In the genomic region with DNA sequence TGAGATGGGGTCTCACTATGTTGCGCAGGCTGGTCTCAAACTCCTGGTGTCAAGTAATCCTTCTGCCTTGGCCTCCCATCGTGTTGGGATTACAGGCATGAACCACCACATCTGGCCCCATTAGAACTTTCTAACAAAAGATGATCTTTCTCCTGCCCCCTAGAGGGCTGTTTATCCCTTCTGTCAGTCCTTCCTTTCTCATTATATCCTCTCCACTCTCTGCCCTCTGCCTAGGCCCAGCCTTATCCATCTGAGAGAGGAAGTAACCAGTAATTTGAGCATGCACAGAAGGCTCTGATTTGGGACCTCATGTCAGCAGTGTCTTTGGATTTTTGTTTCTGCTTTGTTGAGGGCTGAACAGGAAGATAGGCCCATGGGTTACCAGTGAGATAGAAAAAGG, we compare ENCODE assay signal across 8 cellular contexts. TPM values are rescaled to one million over a fixed set of nuclear protein-coding genes. Genes with fewer than 3 reads are reported as not detected.
DNase-seq lines count a peak whose midpoint lies in the region; TF ChIP-seq lines count a peak whose summit lies in the region.

No MANE protein-coding gene starts in this region.

- peak; percentile 67 for TF ChIP-seq CTCF in HFFc6 (IDR thresholded peaks at IDR 0.05)
- TF ChIP-seq CTCF in vagina (IDR thresholded peaks at IDR 0.05): peak in 1 of 3 experiments; percentile 14

- H3K36me3 Mint-ChIP-seq in HFFc6 (ENCODE audit: low read depth): peaks cover 9% of the 10 kb centered on the region

- H3K4me3 Mint-ChIP-seq in HFFc6: no peak overlapping the region

- H3K36me3 ChIP-seq in vagina: no peaks in the 10 kb centered on the region

- H3K9me3 Mint-ChIP-seq in HFFc6: peaks cover 5% of the 10 kb centered on the region

- no peaks in the 10 kb centered on the region for H3K9me3 ChIP-seq in vagina

- no peak overlapping the region for H3K27ac Mint-ChIP-seq in HFFc6

- DNase-seq in COLO668 (lab: John Stamatoyannopoulos, UW; ENCODE audit: unreplicated experiment) (peak; percentile 4), HFFc6 (peak; percentile 23), SKM-1 (lab: John Stamatoyannopoulos, UW; ENCODE audit: unreplicated experiment) (peak; percentile 79), iris pigment epithelial cell (ENCODE audit: low read depth) (peak; percentile 20), vagina (ENCODE audit: extremely low spot score in 2 of 2) (no peak), HPDE6-E6E7 (ENCODE audit: extremely low spot score) (no peak)
- no peak for DNase-seq in activated naive CD4-positive, alpha-beta T cell treated with anti-CD3 and anti-CD28 coated beads, Interleukin-2, amount 50 U/mL, for 16 hours
- DNase-seq in effector CD4-positive, alpha-beta T cell: no peak

- intact Hi-C loops in vagina (cut with DNase I): no loop called here

- H3K27me3 Mint-ChIP-seq in HFFc6 (ENCODE audit: insufficient read depth): peaks cover 8% of the 10 kb centered on the region

- TF ChIP-seq POLR2A in vagina (IDR thresholded peaks at IDR 0.05): no peak

- no peaks in the 10 kb centered on the region for H3K27me3 ChIP-seq in vagina

- peaks cover 15% of the 10 kb centered on the region for H3K4me1 Mint-ChIP-seq in HFFc6 (ENCODE audit: low read depth)

- H3K27ac ChIP-seq in vagina: no peak overlapping the region

- H3K4me3 ChIP-seq in vagina: no peak overlapping the region

- peaks cover 4% of the 10 kb centered on the region for H3K4me1 ChIP-seq in vagina

RNA-seq across cellular contexts. Expression of a gene that starts 4.4 kb away (rescaled TPM):
- 10 to 100 TPM; 24.8 to 31.4 (median 28.5) TPM for total RNA-seq in HFFc6 (2021; fragmentation: NEBNext Ultra II Directional; extraction: Animal tissue kit (Norgen Biotek cat#: 25700))
- total RNA-seq in vagina: 31.4 TPM

RNA-seq across cellular contexts. Expression of a gene that starts 58.7 kb away (rescaled TPM):
- total RNA-seq in HFFc6 (2021; fragmentation: NEBNext Ultra II Directional; extraction: Animal tissue kit (Norgen Biotek cat#: 25700)): 100 to 1,000 TPM; 354 to 460 (median 397) TPM
- 113 TPM for total RNA-seq in vagina

Comparison
In these comparisons a context has a peak if more than half of its experiments do, and no peak if none do; other contexts are left out.
1. DNase-seq: peak in COLO668 (single experiment), HFFc6 (single experiment), SKM-1 (single experiment) and iris pigment epithelial cell (single experiment); none in vagina (0 of 2), HPDE6-E6E7 (single experiment), activated naive CD4-positive, alpha-beta T cell treated with anti-CD3 and anti-CD28 coated beads, Interleukin-2, amount 50 U/mL, for 16 hours (single experiment) and effector CD4-positive, alpha-beta T cell (single experiment).